23 cellular contexts compared by ENCODE assay signal in genomic region chr4:109185548-109185947, GRCh38.
DNase-seq lines count a peak whose midpoint lies in the region; ATAC-seq and TF ChIP-seq lines count a peak whose summit lies in the region.
"Had no signal": no experiment of that assay in that cellular context is flagged by ENCODE, and none has a peak within 500 bp of the region (broad histone marks: within the 10 kb centered on the region; RNA-seq: fewer than 3 reads in every experiment).

No MANE protein-coding gene starts in this region.

- no peak for TF ChIP-seq EP300 in tibial nerve (IDR thresholded peaks at IDR 0.05)

- no peak for DNase-seq in right atrium auricular region (ENCODE audit: low spot score)
- no peak for DNase-seq in cardiac septum (ENCODE audit: low spot score)
- no peak for DNase-seq in WTC11 (ENCODE audit: low spot score)
- no peak for DNase-seq in progenitor cell of endocrine pancreas (ENCODE audit: low spot score, unreplicated experiment)
- no peak for DNase-seq in immature natural killer cell
- no peak for DNase-seq in tibial nerve (ENCODE audit: low spot score in 2 of 2)
- no peak for DNase-seq in NCI-H1436 treated with DMSO at 0.1 percent for 48 hours (lab: John Stamatoyannopoulos, UW)
- DNase-seq: DMS153, DND-41, GOT3, Karpas-422, MV-4-11, NCI-H1105, NCI-H146, NCI-H1930, NCI-H2107, NCI-H446, NCI-H524 treated with DMSO at 0.1 percent for 48 hours, NCI-H774, SHP77 had no signal

- ATAC-seq in WTC11 = peak; percentile 67
- ATAC-seq: HCT116, Panc1 had no signal

- peaks cover 8% of the 10 kb centered on the region for H3K9me3 Mint-ChIP-seq in WTC11
- H3K9me3 Mint-ChIP-seq in progenitor cell of endocrine pancreas (ENCODE audit: low read depth) = peaks cover 3% of the 10 kb centered on the region
- H3K9me3 Mint-ChIP-seq in immature natural killer cell = peaks cover 0 to 7% (median 0%) of the 10 kb centered on the region in 6 donors

- H3K27me3 ChIP-seq in right atrium auricular region (no peaks in the 10 kb centered on the region), tibial nerve (no peaks in the 10 kb centered on the region)

- H3K27ac ChIP-seq in right atrium auricular region = peak overlapping the region; percentile 41 to 64
- H3K27ac ChIP-seq in tibial nerve = no peak overlapping the region
- H3K27ac ChIP-seq: RWPE1 had no signal

- H3K36me3 ChIP-seq in right atrium auricular region (no peaks in the 10 kb centered on the region), tibial nerve (no peaks in the 10 kb centered on the region)

- H3K4me1 Mint-ChIP-seq in WTC11 (peaks cover 51% of the 10 kb centered on the region), progenitor cell of endocrine pancreas (ENCODE audit: low read depth) (peaks cover 11% of the 10 kb centered on the region), immature natural killer cell (no peaks in the 10 kb centered on the region)

- WGBS in tibial nerve, 2 donors = 73 to 82% methylated on average over 2 of the region's 2 CpGs

- TF ChIP-seq POLR2A in tibial nerve (IDR thresholded peaks at IDR 0.05) = no peak

- H3K27ac Mint-ChIP-seq in WTC11 (peak overlapping the region; percentile 39), progenitor cell of endocrine pancreas (peak overlapping the region; percentile 7), immature natural killer cell (no peak overlapping the region)

- H3K4me3 Mint-ChIP-seq in WTC11 = no peak overlapping the region
- no peak overlapping the region for H3K4me3 Mint-ChIP-seq in progenitor cell of endocrine pancreas (ENCODE audit: low read depth)
- no peak overlapping the region for H3K4me3 Mint-ChIP-seq in immature natural killer cell

- CTCF ChIA-PET in WTC11 (lab: Charles Lee) = no interaction called here

- H3K9me3 ChIP-seq in right atrium auricular region (no peaks in the 10 kb centered on the region), tibial nerve (no peaks in the 10 kb centered on the region)

- TF ChIP-seq CTCF in right atrium auricular region (IDR thresholded peaks at IDR 0.05) (no peak), WTC11 (IDR thresholded peaks at IDR 0.05) (no peak), progenitor cell of endocrine pancreas (IDR thresholded peaks at IDR 0.05; ENCODE audit: unreplicated experiment) (no peak), tibial nerve (IDR thresholded peaks at IDR 0.05) (no peak)

- peaks cover 10% of the 10 kb centered on the region for H3K36me3 Mint-ChIP-seq in WTC11
- H3K36me3 Mint-ChIP-seq in progenitor cell of endocrine pancreas (ENCODE audit: insufficient read depth) = no peaks in the 10 kb centered on the region
- H3K36me3 Mint-ChIP-seq in immature natural killer cell = no peaks in the 10 kb centered on the region

- H3K4me3 ChIP-seq in right atrium auricular region (no peak overlapping the region), tibial nerve (no peak overlapping the region)

- peaks cover 10% of the 10 kb centered on the region for H3K27me3 Mint-ChIP-seq in WTC11 (ENCODE audit: low read depth)
- no peaks in the 10 kb centered on the region for H3K27me3 Mint-ChIP-seq in progenitor cell of endocrine pancreas
- peaks cover 0 to 10% (median 7%) of the 10 kb centered on the region in 3 donors for H3K27me3 Mint-ChIP-seq in immature natural killer cell (ENCODE audit: low read depth in 3 of 3)

- POLR2A ChIA-PET in WTC11 (lab: Charles Lee) = no interaction called here

- peaks cover 0 to 17% of the 10 kb centered on the region in 2 donors for H3K4me1 ChIP-seq in right atrium auricular region
- peaks cover 0 to 10% (median 3%) of the 10 kb centered on the region in 4 donors for H3K4me1 ChIP-seq in tibial nerve

- intact Hi-C loops in cardiac septum (cut with DNase I) = no loop called here

TF ChIP-seq in WTC11, 78 proteins besides CTCF, POLR2A, EP300 and RAD21 (continues in another document):
- no peak for TF ChIP-seq ZNF232 (CRISPR knock-in tag; IDR thresholded peaks at IDR 0.05)
- no peak for TF ChIP-seq AR (CRISPR knock-in tag; IDR thresholded peaks at IDR 0.05)
- no peak for TF ChIP-seq ATF3 (CRISPR knock-in tag; conservative IDR thresholded peaks at IDR 0.05)
- no peak for TF ChIP-seq ATF6 (CRISPR knock-in tag; IDR thresholded peaks at IDR 0.05)
- TF ChIP-seq ZNF138 (CRISPR knock-in tag; conservative IDR thresholded peaks at IDR 0.05) = no peak
- TF ChIP-seq SMAD4 (CRISPR knock-in tag; IDR thresholded peaks at IDR 0.05) = no peak
- TF ChIP-seq FOXP1 (CRISPR knock-in tag; IDR thresholded peaks at IDR 0.05; ENCODE audit: borderline replicate concordance) = no peak
- no peak for TF ChIP-seq ZNF317 (CRISPR knock-in tag; IDR thresholded peaks at IDR 0.05; ENCODE audit: borderline replicate concordance, low read depth)
- no peak for TF ChIP-seq ARID4B (CRISPR knock-in tag; IDR thresholded peaks at IDR 0.05; ENCODE audit: borderline replicate concordance)

Comparison
In these comparisons a context has a peak if more than half of its experiments do, and no peak if none do; other contexts are left out.
1. H3K27ac ChIP-seq: peak in right atrium auricular region (2 of 2); none in tibial nerve (0 of 4).
2. H3K27ac Mint-ChIP-seq: peak in WTC11 (single experiment) and progenitor cell of endocrine pancreas (single experiment); none in immature natural killer cell (0 of 6).